Comparison of ENCODE assay signal across 2 cellular contexts in the genomic region with DNA sequence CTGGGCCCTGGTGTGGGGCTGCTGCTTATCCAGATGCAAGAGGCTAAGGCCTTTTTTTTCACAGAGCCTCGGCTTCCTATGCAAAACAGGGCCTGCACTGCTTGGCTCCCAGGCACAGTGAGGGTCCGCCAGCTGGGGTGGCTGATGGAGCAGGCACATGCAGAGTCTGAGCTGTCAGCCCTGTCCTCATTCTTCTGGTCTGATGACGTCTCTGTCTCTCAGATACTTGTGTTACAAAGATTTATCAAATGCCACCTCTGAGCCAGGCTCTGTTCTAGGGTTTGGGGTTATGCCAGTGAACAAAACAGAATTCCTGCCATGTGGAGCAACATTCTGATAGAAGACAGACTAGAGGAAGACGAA.
TF ChIP-seq lines count a peak whose summit lies in the region.

No MANE protein-coding gene starts in this region.

TF ChIP-seq in IMR-90, 13 proteins besides CTCF, POLR2A, EP300 and RAD21:
- no peak for TF ChIP-seq RFX5 (IDR thresholded peaks at IDR 0.05; ENCODE audit: low read depth, low read length)
- TF ChIP-seq SMC3 (IDR thresholded peaks at IDR 0.05; ENCODE audit: low read depth, low read length) = no peak
- no peak for TF ChIP-seq MXI1 (IDR thresholded peaks at IDR 0.05; ENCODE audit: borderline replicate concordance, low read depth, low read length)
- TF ChIP-seq MAZ (IDR thresholded peaks at IDR 0.05; ENCODE audit: borderline replicate concordance, low read depth, low read length) = no peak
- no peak for TF ChIP-seq MAFK (IDR thresholded peaks at IDR 0.05; ENCODE audit: low read depth, low read length)
- no peak for TF ChIP-seq NFE2L2 (IDR thresholded peaks at IDR 0.05; ENCODE audit: low read depth, low read length)
- TF ChIP-seq, protein P1, sequence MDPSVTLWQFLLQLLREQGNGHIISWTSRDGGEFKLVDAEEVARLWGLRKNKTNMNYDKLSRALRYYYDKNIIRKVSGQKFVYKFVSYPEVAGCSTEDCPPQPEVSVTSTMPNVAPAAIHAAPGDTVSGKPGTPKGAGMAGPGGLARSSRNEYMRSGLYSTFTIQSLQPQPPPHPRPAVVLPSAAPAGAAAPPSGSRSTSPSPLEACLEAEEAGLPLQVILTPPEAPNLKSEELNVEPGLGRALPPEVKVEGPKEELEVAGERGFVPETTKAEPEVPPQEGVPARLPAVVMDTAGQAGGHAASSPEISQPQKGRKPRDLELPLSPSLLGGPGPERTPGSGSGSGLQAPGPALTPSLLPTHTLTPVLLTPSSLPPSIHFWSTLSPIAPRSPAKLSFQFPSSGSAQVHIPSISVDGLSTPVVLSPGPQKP (IDR thresholded peaks at IDR 0.05; ENCODE audit: borderline replicate concordance, low read depth, low read length) = no peak
- TF ChIP-seq FOS (IDR thresholded peaks at IDR 0.05; ENCODE audit: low read depth, low read length) = no peak
- no peak for TF ChIP-seq CHD1 (IDR thresholded peaks at IDR 0.05; ENCODE audit: low read depth, low read length)
- TF ChIP-seq CEBPB (IDR thresholded peaks at IDR 0.05; ENCODE audit: low read depth, low read length) = no peak
- no peak for TF ChIP-seq RCOR1 (IDR thresholded peaks at IDR 0.05; ENCODE audit: insufficient replicate concordance, low read length)
- no peak for TF ChIP-seq BHLHE40 (IDR thresholded peaks at IDR 0.05; ENCODE audit: low read depth, low read length)
- TF ChIP-seq USF2 (IDR thresholded peaks at IDR 0.05; ENCODE audit: low read depth, low read length) = no peak

TF ChIP-seq in K562, 482 proteins besides CTCF, POLR2A, EP300 and RAD21:
- TF ChIP-seq GTF2E2 (tag; IDR thresholded peaks at IDR 0.05) (no peak), POLR2G (IDR thresholded peaks at IDR 0.05; ENCODE audit: low read depth, low read length) (0 out of 2 replicates have a peak, but pooled peaks have one; percentile 2)
